Comparison of ENCODE assay signal across 1 cellular context in the genomic region with DNA sequence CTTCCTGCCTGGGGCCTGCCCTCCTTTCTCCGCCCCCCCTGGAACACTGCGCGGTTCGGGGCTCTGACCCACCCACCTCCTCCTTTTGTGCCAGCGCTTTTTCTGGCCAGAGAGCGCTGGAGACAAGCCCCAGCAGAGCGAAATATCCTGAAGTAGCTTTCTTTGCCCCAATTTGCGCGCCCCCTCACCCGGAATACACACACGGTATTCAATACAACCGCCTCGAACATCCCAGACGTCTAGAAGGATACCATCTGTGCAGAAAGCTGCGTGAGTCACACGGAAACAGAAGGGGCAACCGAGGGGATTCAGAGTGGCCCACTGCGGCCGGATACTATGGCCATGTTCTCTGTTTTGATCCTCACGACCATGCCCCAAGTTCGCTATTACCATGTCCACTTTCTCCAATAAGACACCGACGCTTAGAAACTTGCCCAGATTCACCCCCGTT.
TF ChIP-seq lines count a peak whose summit lies in the region.

No MANE protein-coding gene starts in this region.

TF ChIP-seq in SK-N-SH treated with all-trans-retinoic acid at 6 μM for 48 hours, 23 proteins besides CTCF, POLR2A, EP300 and RAD21 (continued from another document):
- TF ChIP-seq, protein P1, sequence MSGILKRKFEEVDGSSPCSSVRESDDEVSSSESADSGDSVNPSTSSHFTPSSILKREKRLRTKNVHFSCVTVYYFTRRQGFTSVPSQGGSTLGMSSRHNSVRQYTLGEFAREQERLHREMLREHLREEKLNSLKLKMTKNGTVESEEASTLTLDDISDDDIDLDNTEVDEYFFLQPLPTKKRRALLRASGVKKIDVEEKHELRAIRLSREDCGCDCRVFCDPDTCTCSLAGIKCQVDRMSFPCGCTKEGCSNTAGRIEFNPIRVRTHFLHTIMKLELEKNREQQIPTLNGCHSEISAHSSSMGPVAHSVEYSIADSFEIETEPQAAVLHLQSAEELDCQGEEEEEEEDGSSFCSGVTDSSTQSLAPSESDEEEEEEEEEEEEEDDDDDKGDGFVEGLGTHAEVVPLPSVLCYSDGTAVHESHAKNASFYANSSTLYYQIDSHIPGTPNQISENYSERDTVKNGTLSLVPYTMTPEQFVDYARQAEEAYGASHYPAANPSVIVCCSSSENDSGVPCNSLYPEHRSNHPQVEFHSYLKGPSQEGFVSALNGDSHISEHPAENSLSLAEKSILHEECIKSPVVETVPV (CRISPR knock-in tag; IDR thresholded peaks at IDR 0.05): no peak
- no peak for TF ChIP-seq PPARA (CRISPR knock-in tag; IDR thresholded peaks at IDR 0.05; ENCODE audit: borderline replicate concordance)
